In the genomic region with DNA sequence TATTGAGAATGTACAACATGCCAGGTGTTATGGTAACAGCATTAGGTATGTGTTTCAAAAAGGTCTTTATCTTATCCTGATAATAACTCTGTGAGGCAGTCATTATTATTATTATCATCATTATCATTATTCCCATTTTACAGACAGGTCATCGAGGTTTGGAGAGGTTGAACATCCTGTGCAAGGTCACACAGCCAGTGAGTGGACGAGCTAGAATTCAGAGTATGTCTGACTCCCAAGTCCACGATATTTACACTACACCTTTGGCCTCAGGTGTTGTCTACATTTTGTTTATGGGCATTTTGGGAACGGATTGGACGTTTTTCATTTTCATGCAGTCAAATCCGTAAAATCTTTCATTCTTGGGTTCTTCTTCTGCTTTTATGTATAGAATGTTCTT, we compare ENCODE assay signal across 28 cellular contexts. TPM values are rescaled to one million over a fixed set of nuclear protein-coding genes. Genes with fewer than 3 reads are reported as not detected.
DNase-seq lines count a peak whose midpoint lies in the region; ATAC-seq, FAIRE-seq and TF ChIP-seq lines count a peak whose summit lies in the region.
"Had no signal": no experiment of that assay in that cellular context is flagged by ENCODE, and none has a peak within 500 bp of the region (broad histone marks: within the 10 kb centered on the region; RNA-seq: fewer than 3 reads in every experiment).

No MANE protein-coding gene starts in this region.

- H3K9me3 ChIP-seq in HepG2 (ENCODE audit: low read length): no peaks in the 10 kb centered on the region
- no peaks in the 10 kb centered on the region for H3K9me3 ChIP-seq in right lobe of liver
- no peaks in the 10 kb centered on the region for H3K9me3 ChIP-seq in K562 (replicated peaks; ENCODE audit: control insufficient read depth, insufficient read depth, low read depth, low read length)
- H3K9me3 ChIP-seq in thyroid gland: no peaks in the 10 kb centered on the region
- H3K9me3 ChIP-seq: BE2C, BLaER1 had no signal

- no peaks in the 10 kb centered on the region for H3K27me3 ChIP-seq in HepG2 (ENCODE audit: control insufficient read depth in 1 of 2, insufficient read depth in 2 of 2, low read length in 2 of 2)
- H3K27me3 ChIP-seq in right lobe of liver: no peaks in the 10 kb centered on the region
- H3K27me3 ChIP-seq in K562 (ENCODE audit: control insufficient read depth in 2 of 2, insufficient read depth in 2 of 2, low read length in 2 of 2): peaks cover 15 to 17% of the 10 kb centered on the region in 2 experiments
- no peaks in the 10 kb centered on the region for H3K27me3 ChIP-seq in thyroid gland
- H3K27me3 ChIP-seq: BE2C, BLaER1 had no signal

- H3K9ac ChIP-seq in HepG2 (ENCODE audit: insufficient read depth, low read depth, low read length) (no peak overlapping the region), K562 (ENCODE audit: insufficient read depth in 1 of 2, low read depth in 2 of 2, low read length in 2 of 2) (no peak overlapping the region)
- H3K9ac ChIP-seq: BLaER1 had no signal

- H3K4me3 ChIP-seq in HepG2 (replicated peaks in 1 of 3; ENCODE audit: insufficient read depth in 1 of 3, low read depth in 2 of 3, low read length in 3 of 3): no peak overlapping the region
- no peak overlapping the region for H3K4me3 ChIP-seq in right lobe of liver
- H3K4me3 ChIP-seq in K562: no peak overlapping the region
- no peak overlapping the region for H3K4me3 ChIP-seq in thyroid gland (replicated peaks in 1 of 3)
- H3K4me3 ChIP-seq: BLaER1, GM12878 had no signal

- no peaks in the 10 kb centered on the region for H3K79me2 ChIP-seq in HepG2 (ENCODE audit: insufficient read depth, low read length)
- no peaks in the 10 kb centered on the region for H3K79me2 ChIP-seq in K562 (ENCODE audit: control insufficient read depth, insufficient read depth, low read length)

- BruUV-seq in HepG2 (replicated peaks; lab: Mats Ljungman, UMichigan) (no TSS peak), K562 (replicated peaks; lab: Mats Ljungman, UMichigan) (no TSS peak)

- in situ Hi-C loops in HepG2 (cut with HindIII; ENCODE audit: extremely low pct_ligation_motif_present, low pct_unique_long_range_greater_than_20kb): no loop called here
- in situ Hi-C loops in K562 (cut with MboI): no loop called here

- TF ChIP-seq RAD21 in HepG2 (CRISPR knock-in tag; IDR thresholded peaks at IDR 0.05) (no peak), K562 (CRISPR knock-in tag; conservative IDR thresholded peaks at IDR 0.05 in 1 of 2, IDR thresholded peaks at IDR 0.05 in 1 of 2) (no peak)

- H3K27ac ChIP-seq in HepG2 (ENCODE audit: extremely low read length, insufficient read depth, low read length): no peak overlapping the region
- H3K27ac ChIP-seq in right lobe of liver: no peak overlapping the region
- H3K27ac ChIP-seq in K562 (ENCODE audit: extremely low read depth, low read depth, low read length): no peak overlapping the region
- H3K27ac ChIP-seq in thyroid gland: no peak overlapping the region
- H3K27ac ChIP-seq: BLaER1 had no signal

- TF ChIP-seq CTCF in HepG2 (CRISPR knock-in tag; IDR thresholded peaks at IDR 0.05) (no peak), right lobe of liver (IDR thresholded peaks at IDR 0.05) (no peak), K562 (IDR thresholded peaks at IDR 0.05 in 2 of 3, conservative IDR thresholded peaks at IDR 0.05 in 1 of 3; ENCODE audit: insufficient read depth in 2 of 3, low read depth in 1 of 3, low read length in 3 of 3) (no peak), thyroid gland (IDR thresholded peaks at IDR 0.05) (no peak)

- H3K4me2 ChIP-seq in HepG2 (ENCODE audit: low read depth, low read length): no peak overlapping the region
- no peak overlapping the region for H3K4me2 ChIP-seq in K562 (ENCODE audit: insufficient read depth, low read length)

- TF ChIP-seq EP300 in HepG2 (IDR thresholded peaks at IDR 0.05; ENCODE audit: low read depth in 2 of 2, low read length in 2 of 2) (no peak), HepG2 (CRISPR knock-in tag; IDR thresholded peaks at IDR 0.05; ENCODE audit: borderline replicate concordance) (no peak), K562 (IDR thresholded peaks at IDR 0.05; ENCODE audit: low read length) (no peak)

- CTCF ChIA-PET in HepG2 (lab: Yijun Ruan, JAX; ENCODE audit: low intra/inter-chr PET ratio, low total read pairs): no interaction called here
- CTCF ChIA-PET in K562 (lab: Yijun Ruan, JAX; ENCODE audit: low intra/inter-chr PET ratio): no interaction called here

- 74% methylated on average over 6 of the region's 6 CpGs for WGBS in HepG2 (ENCODE audit: low lambda C conversion rate)
- WGBS in right lobe of liver (ENCODE audit: insufficient coverage, low coverage, low lambda C conversion rate, missing lambda C conversion rate): 61% methylated on average over 6 of the region's 6 CpGs
- WGBS in K562 (ENCODE audit: insufficient coverage, low coverage, missing lambda C conversion rate): 0% methylated on average over 6 of the region's 6 CpGs
- WGBS in thyroid gland, 2 donors: 88 to 94% methylated on average over 6 of the region's 6 CpGs

- TF ChIP-seq POLR2A in HepG2 (IDR thresholded peaks at IDR 0.05; ENCODE audit: insufficient read depth in 1 of 2, low read depth in 2 of 2, low read length in 2 of 2) (no peak), right lobe of liver (IDR thresholded peaks at IDR 0.05) (no peak), K562 (conservative IDR thresholded peaks at IDR 0.05) (no peak), thyroid gland (IDR thresholded peaks at IDR 0.05) (no peak)

- POLR2A ChIA-PET in HepG2 (lab: Yijun Ruan, JAX): no interaction called here
- POLR2A ChIA-PET in K562 (lab: Yijun Ruan, JAX): no interaction called here

- H3K4me1 ChIP-seq in HepG2 (ENCODE audit: insufficient read depth, low read length) (peaks cover 43% of the 10 kb centered on the region), right lobe of liver (no peaks in the 10 kb centered on the region), K562 (replicated peaks in 1 of 2; ENCODE audit: control insufficient read depth in 2 of 2, insufficient read depth in 2 of 2, low read length in 2 of 2) (no peaks in the 10 kb centered on the region), thyroid gland (peaks cover 0 to 6% of the 10 kb centered on the region in 2 donors)

- H3K36me3 ChIP-seq in HepG2 (replicated peaks in 1 of 2; ENCODE audit: control insufficient read depth in 1 of 2, insufficient read depth in 2 of 2, low read length in 2 of 2) (no peaks in the 10 kb centered on the region), right lobe of liver (no peaks in the 10 kb centered on the region), K562 (ENCODE audit: control insufficient read depth, insufficient read depth, low read length) (no peaks in the 10 kb centered on the region), thyroid gland (no peaks in the 10 kb centered on the region)
- H3K36me3 ChIP-seq: BE2C, BLaER1 had no signal

- FAIRE-seq in HepG2 (lab: Jason Lieb, UNC) (no peak), K562 (lab: Jason Lieb, UNC) (no peak)
- FAIRE-seq: A204.1, GM12878, GM12892, GM18507 had no signal

- H4K20me1 ChIP-seq in HepG2 (ENCODE audit: insufficient read depth, low read length) (no peaks in the 10 kb centered on the region), K562 (replicated peaks; ENCODE audit: control insufficient read depth, insufficient read depth, low read length) (0 out of 2 replicates have a peak, but pooled peaks cover 4% of the 10 kb centered on the region)
- H4K20me1 ChIP-seq: BLaER1 had no signal

- no peaks in the 10 kb centered on the region for H3K9me1 ChIP-seq in K562 (ENCODE audit: control insufficient read depth, insufficient read depth, low read length)

- intact Hi-C loops in HepG2 (cut with micrococcal nuclease; ENCODE audit: unreplicated experiment): loop anchor here (5.0 kb wide), 1 partner anchor 78 kb away; no protein-coding TSS in a partner anchor
- intact Hi-C loops in right lobe of liver (cut with DNase I): no loop called here
- intact Hi-C loops in K562 (cut with micrococcal nuclease): no loop called here
- intact Hi-C loops in thyroid gland (cut with DNase I): no loop called here

- H2AFZ ChIP-seq in HepG2 (ENCODE audit: low read length): no peak overlapping the region
- no peak overlapping the region for H2AFZ ChIP-seq in K562 (ENCODE audit: low read depth, low read length)

- ATAC-seq in HepG2: no peak
- ATAC-seq in right lobe of liver: no peak
- no peak for ATAC-seq in K562
- ATAC-seq: GM12878 had no signal

- no peak for DNase-seq in HepG2 (ENCODE audit: low spot score)
- DNase-seq in right lobe of liver: no peak
- DNase-seq in K562 (ENCODE audit: extremely low read depth in 1 of 4, low spot score in 3 of 4): no peak
- DNase-seq in thyroid gland: no peak
- no peak for DNase-seq in NCI-H2227 treated with DMSO at 0.1 percent for 48 hours (lab: John Stamatoyannopoulos, UW)
- DNase-seq: 8988T; ACHN; BE2C; C1 segment of cervical spinal cord; CD4-positive, alpha-beta memory T cell; CD4-positive, CD25-positive, alpha-beta regulatory T cell; CD8-positive, alpha-beta memory T cell; DMS 273 treated with DMSO at 0.1 percent for 48 hours; DMS153; DMS53; DMS79; DND-41; EL; GDM1 had no signal

RNA-seq across cellular contexts. Expression of a gene that starts 24.0 kb away (rescaled TPM):
- total RNA-seq in HepG2 (2016; rRNA removed; fragmentation: Illumina TruSeq; extraction: Trizol) (0.59 and 0.86 TPM in 2 replicates), right lobe of liver (under 1 TPM; 0.18 to 0.81 (median 0.43) TPM), K562 (2014; rRNA removed) (0.05 and 0.33 TPM in 2 replicates), K562 (2014; rRNA removed; fragmentation: Illumina TruSeq; extraction: Trizol) (0.19 and 0.22 TPM in 2 replicates), K562 (2015; rRNA removed; fragmentation: Illumina TruSeq; extraction: Trizol) (0.19 and 0.33 TPM in 2 replicates), K562 (2021) (0.18 and 0.31 TPM in 2 replicates), thyroid gland (1 to 10 TPM in 2 of 4 donors, under 1 TPM in 2; 0.27 to 1.8 (median 1.2) TPM)
- total RNA-seq in HepG2 (2016; cell fraction: cytosol; rRNA removed; fragmentation: Illumina TruSeq; extraction: Trizol; ENCODE audit: low read depth): 0.10 TPM in 1 of 2 replicates, not detected in the other
- total RNA-seq in HepG2 (2016; cell fraction: insoluble cytoplasmic fraction; rRNA removed; fragmentation: Illumina TruSeq; extraction: Trizol): 0.82 and 0.89 TPM in 2 replicates
- 0.31 and 0.37 TPM in 2 replicates for total RNA-seq in HepG2 (2016; cell fraction: membrane; rRNA removed; fragmentation: Illumina TruSeq; extraction: Trizol)
- total RNA-seq in HepG2 (2016; cell fraction: nucleus; rRNA removed; fragmentation: Illumina TruSeq; extraction: Trizol): 1.6 and 2.0 TPM in 2 replicates
- polyA plus RNA-seq in HepG2 (2011; rRNA removed) (1.0 and 1.5 TPM in 2 replicates), K562 (2011; rRNA removed) (0.21 and 0.23 TPM in 2 replicates), K562 (2014; fragmentation: Illumina TruSeq; extraction: Trizol) (0.21 and 0.22 TPM in 2 replicates), K562 (2014; fragmentation: Nextera tagmentation; extraction: Ambion mirVana) (under 1 TPM; 0.07 to 0.10 TPM), K562 (2014; rRNA removed) (0.05 and 0.77 TPM in 2 replicates)
- 0.38 and 0.44 TPM in 2 replicates for polyA plus RNA-seq in HepG2 (2011; cell fraction: cytosol; rRNA removed)
- polyA plus RNA-seq in HepG2 (2011; cell fraction: nucleus; rRNA removed): 2.3 and 2.8 TPM in 2 replicates
- 1.0 and 1.7 TPM in 2 replicates for polyA plus RNA-seq in HepG2 (2012)
- polyA plus RNA-seq in HepG2 (2016; cell fraction: cytosol; fragmentation: Illumina TruSeq; extraction: Trizol; ENCODE audit: low read depth): 0.06 TPM in 1 of 2 replicates, not detected in the other
- polyA plus RNA-seq in HepG2 (2016; cell fraction: insoluble cytoplasmic fraction; fragmentation: Illumina TruSeq; extraction: Trizol; ENCODE audit: low read depth): 0.37 TPM in 2 replicates
- polyA plus RNA-seq in HepG2 (2016; cell fraction: membrane; fragmentation: Illumina TruSeq; extraction: Trizol; ENCODE audit: low read depth): 0.20 and 0.24 TPM in 2 replicates
- polyA plus RNA-seq in HepG2 (2016; cell fraction: nucleus; fragmentation: Illumina TruSeq; extraction: Trizol; ENCODE audit: insufficient read depth, low read depth): 2.0 and 2.3 TPM in 2 replicates
- 1.5 TPM in 1 of 2 replicates, not detected in the other for polyA minus RNA-seq in HepG2 (2011; rRNA and poly(A)+ RNA removed; ENCODE audit: low replicate concordance)
- polyA minus RNA-seq in HepG2 (2011; cell fraction: cytosol; rRNA and poly(A)+ RNA removed): 0.26 and 0.49 TPM in 2 replicates
- 4.9 and 5.5 TPM in 2 replicates for polyA minus RNA-seq in HepG2 (2011; cell fraction: nucleus; rRNA and poly(A)+ RNA removed)
- total RNA-seq in K562 (2011; cell fraction: chromatin; rRNA removed; ENCODE audit: low replicate concordance): 0.12 and 0.32 TPM in 2 replicates
- 0.13 and 0.33 TPM in 2 replicates for total RNA-seq in K562 (2011; cell fraction: nucleolus; rRNA removed)
- total RNA-seq in K562 (2011; cell fraction: nucleoplasm; rRNA removed): 0.22 TPM in 1 of 2 replicates, not detected in the other
- polyA plus RNA-seq in K562 (2011; cell fraction: cytosol; rRNA removed): 0.09 and 0.10 TPM in 2 replicates
- polyA plus RNA-seq in K562 (2011; cell fraction: nucleus; rRNA removed): 0.31 and 0.36 TPM in 2 replicates
- 0.17 and 0.65 TPM in 2 replicates for polyA plus RNA-seq in K562 (2012)
- 0.21 and 0.42 TPM in 2 replicates for polyA minus RNA-seq in K562 (2011; rRNA and poly(A)+ RNA removed)
- not detected in 2 replicates for polyA minus RNA-seq in K562 (2011; cell fraction: cytosol; rRNA and poly(A)+ RNA removed)
- polyA minus RNA-seq in K562 (2011; cell fraction: nucleus; rRNA and poly(A)+ RNA removed): 0.22 and 0.40 TPM in 2 replicates
- total RNA-seq: A673; CD4-positive, alpha-beta memory T cell; CD4-positive, CD25-positive, alpha-beta regulatory T cell; CD8-positive, alpha-beta memory T cell; G401 had no signal
- polyA plus RNA-seq: CD14-positive monocyte; CD4-positive, alpha-beta memory T cell; CD4-positive, CD25-positive, alpha-beta regulatory T cell; CD8-positive, alpha-beta memory T cell; GM12878 had no signal

RNA-seq across cellular contexts. Expression of a gene that starts 27.0 kb away (rescaled TPM):
- total RNA-seq in HepG2 (2016; rRNA removed; fragmentation: Illumina TruSeq; extraction: Trizol): 9.1 and 10.9 TPM in 2 replicates
- total RNA-seq in HepG2 (2016; cell fraction: cytosol; rRNA removed; fragmentation: Illumina TruSeq; extraction: Trizol; ENCODE audit: low read depth): 1.5 and 2.4 TPM in 2 replicates
- total RNA-seq in HepG2 (2016; cell fraction: insoluble cytoplasmic fraction; rRNA removed; fragmentation: Illumina TruSeq; extraction: Trizol): 9.6 and 9.7 TPM in 2 replicates
- 6.7 and 9.2 TPM in 2 replicates for total RNA-seq in HepG2 (2016; cell fraction: membrane; rRNA removed; fragmentation: Illumina TruSeq; extraction: Trizol)
- 13.6 and 15.6 TPM in 2 replicates for total RNA-seq in HepG2 (2016; cell fraction: nucleus; rRNA removed; fragmentation: Illumina TruSeq; extraction: Trizol)
- 23.0 and 23.9 TPM in 2 replicates for polyA plus RNA-seq in HepG2 (2011; rRNA removed)
- polyA plus RNA-seq in HepG2 (2011; cell fraction: cytosol; rRNA removed): 28.9 and 50.2 TPM in 2 replicates
- polyA plus RNA-seq in HepG2 (2011; cell fraction: nucleus; rRNA removed): 15.5 and 19.9 TPM in 2 replicates
- polyA plus RNA-seq in HepG2 (2012): 25.6 and 28.5 TPM in 2 replicates
- polyA plus RNA-seq in HepG2 (2016; cell fraction: cytosol; fragmentation: Illumina TruSeq; extraction: Trizol; ENCODE audit: low read depth): 2.6 and 3.1 TPM in 2 replicates
- 4.9 and 8.2 TPM in 2 replicates for polyA plus RNA-seq in HepG2 (2016; cell fraction: insoluble cytoplasmic fraction; fragmentation: Illumina TruSeq; extraction: Trizol; ENCODE audit: low read depth)
- polyA plus RNA-seq in HepG2 (2016; cell fraction: membrane; fragmentation: Illumina TruSeq; extraction: Trizol; ENCODE audit: low read depth): 2.7 and 2.9 TPM in 2 replicates
- polyA plus RNA-seq in HepG2 (2016; cell fraction: nucleus; fragmentation: Illumina TruSeq; extraction: Trizol; ENCODE audit: insufficient read depth, low read depth): 8.2 and 8.3 TPM in 2 replicates
- polyA minus RNA-seq in HepG2 (2011; rRNA and poly(A)+ RNA removed; ENCODE audit: low replicate concordance): 67.8 TPM in 1 of 2 replicates, not detected in the other
- 24.8 and 37.2 TPM in 2 replicates for polyA minus RNA-seq in HepG2 (2011; cell fraction: cytosol; rRNA and poly(A)+ RNA removed)
- 31.2 and 42.5 TPM in 2 replicates for polyA minus RNA-seq in HepG2 (2011; cell fraction: nucleus; rRNA and poly(A)+ RNA removed)
- total RNA-seq in right lobe of liver: not detected
- not detected in 2 replicates for total RNA-seq in K562 (2011; cell fraction: chromatin; rRNA removed; ENCODE audit: low replicate concordance)
- not detected in 2 replicates for total RNA-seq in K562 (2011; cell fraction: nucleolus; rRNA removed)
- not detected in 2 replicates for total RNA-seq in K562 (2011; cell fraction: nucleoplasm; rRNA removed)
- total RNA-seq in K562 (2014; rRNA removed): 0.16 TPM in 1 of 2 replicates, not detected in the other
- total RNA-seq in K562 (2014; rRNA removed; fragmentation: Illumina TruSeq; extraction: Trizol): 0.35 TPM in 1 of 2 replicates, not detected in the other
- total RNA-seq in K562 (2015; rRNA removed; fragmentation: Illumina TruSeq; extraction: Trizol): 0.18 TPM in 1 of 2 replicates, not detected in the other
- 0.44 and 1.6 TPM in 2 replicates for total RNA-seq in K562 (2021)
- polyA plus RNA-seq in K562 (2011; rRNA removed): 0.03 and 0.50 TPM in 2 replicates
- not detected in 2 replicates for polyA plus RNA-seq in K562 (2011; cell fraction: cytosol; rRNA removed)
- polyA plus RNA-seq in K562 (2011; cell fraction: nucleus; rRNA removed): 0.27 TPM in 1 of 2 replicates, not detected in the other
- polyA plus RNA-seq in K562 (2012): 0.21 and 1.1 TPM in 2 replicates
- 0.16 and 0.43 TPM in 2 replicates for polyA plus RNA-seq in K562 (2014; fragmentation: Illumina TruSeq; extraction: Trizol)
- polyA plus RNA-seq in K562 (2014; fragmentation: Nextera tagmentation; extraction: Ambion mirVana): under 1 TPM; 0.55 to 0.63 TPM
- polyA plus RNA-seq in K562 (2014; rRNA removed): not detected in 2 replicates
- polyA minus RNA-seq in K562 (2011; rRNA and poly(A)+ RNA removed): not detected in 2 replicates
- not detected in 2 replicates for polyA minus RNA-seq in K562 (2011; cell fraction: cytosol; rRNA and poly(A)+ RNA removed)
- polyA minus RNA-seq in K562 (2011; cell fraction: nucleus; rRNA and poly(A)+ RNA removed): 0.40 TPM in 1 of 2 replicates, not detected in the other
- total RNA-seq in thyroid gland: 1 to 10 TPM; 1.6 to 5.5 (median 4.5) TPM
- total RNA-seq: CD4-positive, alpha-beta memory T cell; CD8-positive, alpha-beta memory T cell; G401 had no signal
- polyA plus RNA-seq: AG04450; CD14-positive monocyte; CD4-positive, alpha-beta memory T cell; CD4-positive, CD25-positive, alpha-beta regulatory T cell; CD8-positive, alpha-beta memory T cell had no signal
